In the genomic region with DNA sequence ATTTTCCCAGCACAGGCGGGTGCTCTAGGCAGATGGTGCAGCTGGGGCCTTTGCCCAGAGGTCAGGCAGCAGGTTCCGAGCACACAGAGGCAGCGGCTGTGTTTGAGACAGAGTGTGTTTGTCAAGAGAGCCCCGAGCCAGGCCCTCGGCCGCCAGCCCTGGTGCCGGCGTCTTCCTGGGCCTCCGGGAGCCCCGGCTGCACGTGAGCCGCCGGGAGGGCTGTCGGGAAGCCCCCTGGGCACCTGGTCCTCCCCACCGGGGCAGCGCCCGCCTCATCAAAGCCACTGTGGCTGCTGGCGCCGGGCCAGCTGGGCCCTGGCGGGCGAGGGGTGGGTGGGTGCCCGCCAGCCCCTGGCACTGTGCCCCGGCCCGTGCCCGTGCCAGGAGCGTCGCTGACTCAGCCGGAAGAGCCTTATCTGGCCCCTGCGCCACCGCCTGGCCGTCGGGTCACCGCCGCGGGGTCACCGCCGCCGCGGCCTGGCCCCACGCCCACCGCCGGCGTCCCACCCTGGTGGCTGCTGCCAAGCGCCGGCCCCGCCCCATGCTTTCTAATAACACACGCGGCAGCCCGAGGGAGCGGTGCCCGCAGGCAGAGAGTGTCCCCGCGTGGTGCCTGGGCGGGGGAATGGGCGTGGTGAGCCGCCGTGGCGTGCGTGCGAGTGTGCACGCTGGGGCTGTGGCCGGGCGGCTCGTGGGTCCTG, we compare ENCODE assay signal across 8 cellular contexts. TPM values are rescaled to one million over a fixed set of nuclear protein-coding genes. Genes with fewer than 3 reads are reported as not detected.
DNase-seq lines count a peak whose midpoint lies in the region; ATAC-seq lines count a peak whose summit lies in the region.

No MANE protein-coding gene starts in this region.

- DNase-seq in AG08395 (ENCODE audit: low spot score), result peak; percentile 48
- peak; percentile 54 for DNase-seq in OCI-M1 (lab: John Stamatoyannopoulos, UW)
- peak; percentile 36 to 54 for DNase-seq in activated T-helper 1 cell treated with anti-CD3 and anti-CD28 coated beads, Interleukin-2, amount 50 U/mL, for 16 hours (ENCODE audit: low read depth in 1 of 2, low spot score in 1 of 2)
- DNase-seq in foreskin melanocyte, result peak; percentile 56
- DNase-seq in posterior vena cava (ENCODE audit: low spot score), result peak; percentile 92
- DNase-seq in NCI-H1694 treated with DMSO at 0.1 percent for 48 hours (lab: John Stamatoyannopoulos, UW), result no peak

- ATAC-seq in GM19324 (IDR thresholded peaks at IDR 0.05; ENCODE audit: low FRiP score, unreplicated experiment) (peak; percentile 39), HG02571 (IDR thresholded peaks at IDR 0.05; ENCODE audit: unreplicated experiment) (no peak)

- intact Hi-C loops in posterior vena cava (cut with DNase I), result no loop called here

RNA-seq across cellular contexts. Expression of a gene that starts 14.9 kb away (rescaled TPM):
- total RNA-seq in posterior vena cava, result 1 to 10 TPM; 6.3 to 10.0 TPM

RNA-seq across cellular contexts. Expression of a gene that starts 23.6 kb away (rescaled TPM):
- total RNA-seq in posterior vena cava, result not detected

RNA-seq across cellular contexts. Expression of a gene that starts 27.7 kb away (rescaled TPM):
- 10 to 100 TPM; 36.2 to 41.5 TPM for total RNA-seq in posterior vena cava

RNA-seq across cellular contexts. Expression of a gene that starts 43.4 kb away (rescaled TPM):
- 10 to 100 TPM; 13.4 to 17.2 TPM for total RNA-seq in posterior vena cava

RNA-seq across cellular contexts. Expression of a gene that starts 47.5 kb away (rescaled TPM):
- not detected for total RNA-seq in posterior vena cava
